ENCODE assay signal across 13 cellular contexts in genomic region chr12:68904351-68904982, GRCh38. TPM values are rescaled to one million over a fixed set of nuclear protein-coding genes. Genes with fewer than 3 reads are reported as not detected.
A peak's percentile ranks its signal among the peaks of the same experiment; 100 is the strongest.
DNase-seq lines count a peak whose midpoint lies in the region; ATAC-seq and TF ChIP-seq lines count a peak whose summit lies in the region.
"Had no signal": no experiment of that assay in that cellular context is flagged by ENCODE, and none has a peak within 500 bp of the region (broad histone marks: within the 10 kb centered on the region; RNA-seq: fewer than 3 reads in every experiment).

No MANE protein-coding gene starts in this region.

- H3K4me1 Mint-ChIP-seq in MCF 10A (ENCODE audit: insufficient read depth, unreplicated experiment): peaks cover 4% of the 10 kb centered on the region

- H3K4me1 ChIP-seq in breast epithelium (no peaks in the 10 kb centered on the region), mammary epithelial cell (ENCODE audit: insufficient read depth, low read length) (no peaks in the 10 kb centered on the region), subcutaneous abdominal adipose tissue (ENCODE audit: control insufficient read depth in 5 of 5, insufficient read depth in 5 of 5, low read length in 5 of 5) (peaks cover 0 to 5% (median under 1%) of the 10 kb centered on the region in 5 donors)
- H3K4me1 ChIP-seq: parathyroid adenoma had no signal

- H3K27ac ChIP-seq in breast epithelium (no peak overlapping the region), mammary epithelial cell (ENCODE audit: insufficient read depth, low read depth, low read length) (no peak overlapping the region), subcutaneous abdominal adipose tissue (ENCODE audit: low read depth, low read length) (peak overlapping the region; percentile 7)
- H3K27ac ChIP-seq: parathyroid adenoma had no signal

- 96% methylated on average over 4 of the region's 5 CpGs for WGBS in mammary epithelial cell (ENCODE audit: low coverage, missing lambda C conversion rate)

- intact Hi-C loops in MCF 10A (cut with micrococcal nuclease) (no loop called here), breast epithelium (cut with DNase I; ENCODE audit: low total_unique reads) (no loop called here), mammary epithelial cell (cut with micrococcal nuclease) (no loop called here)

- in situ Hi-C loops in mammary epithelial cell (cut with MboI; ENCODE audit: low sequenced_read_pairs in 2 of 2): loop anchor here in 1 of 2 donors (10.0 kb wide), 1 partner anchor 170 kb away; no protein-coding TSS in a partner anchor

- no peaks in the 10 kb centered on the region for H3K79me2 ChIP-seq in mammary epithelial cell (ENCODE audit: insufficient read depth, low read length)
- H3K79me2 ChIP-seq: parathyroid adenoma had no signal

- TF ChIP-seq CTCF in MCF 10A (IDR thresholded peaks at IDR 0.05; ENCODE audit: unreplicated experiment) (no peak), breast epithelium (IDR thresholded peaks at IDR 0.05) (no peak), mammary epithelial cell (conservative IDR thresholded peaks at IDR 0.05 in 1 of 2, IDR thresholded peaks at IDR 0.05 in 1 of 2; ENCODE audit: extremely low read depth in 1 of 2, insufficient read depth in 1 of 2, low read depth in 1 of 2, low read length in 2 of 2) (no peak)

- DNase-seq in MCF 10A (ENCODE audit: unreplicated experiment) (peak; percentile 15), breast epithelium (ENCODE audit: low spot score in 2 of 2) (no peak), mammary epithelial cell (peak; percentile 16), 8988T (no peak)
- DNase-seq: central memory CD4-positive, alpha-beta T cell; midbrain; NCI-H2029 had no signal

- CTCF ChIA-PET in MCF 10A (lab: Yijun Ruan, JAX): interaction anchor here (0.8 kb wide), 1 partner anchor 330 kb away, joined by 3 read pairs; no protein-coding TSS in a partner anchor
- CTCF ChIA-PET in mammary epithelial cell (lab: Charles Lee; ENCODE audit: low non-redundant PET): no interaction called here

- H3K36me3 ChIP-seq in breast epithelium: no peaks in the 10 kb centered on the region
- no peaks in the 10 kb centered on the region for H3K36me3 ChIP-seq in mammary epithelial cell (ENCODE audit: insufficient read depth, low read length)
- peaks cover 0 to 9% (median 6%) of the 10 kb centered on the region in 5 donors for H3K36me3 ChIP-seq in subcutaneous abdominal adipose tissue (ENCODE audit: control insufficient read depth in 5 of 5, insufficient read depth in 5 of 5, low read length in 5 of 5)

- H3K9ac ChIP-seq in mammary epithelial cell (ENCODE audit: insufficient read depth, low read length) (no peak overlapping the region), subcutaneous abdominal adipose tissue (ENCODE audit: low read length in 5 of 5) (no peak overlapping the region)
- H3K9ac ChIP-seq: parathyroid adenoma had no signal

- no peak overlapping the region for H3K4me3 Mint-ChIP-seq in MCF 10A (ENCODE audit: unreplicated experiment)

- H3K27me3 ChIP-seq in breast epithelium (no peaks in the 10 kb centered on the region), mammary epithelial cell (ENCODE audit: insufficient read depth, low read length) (no peaks in the 10 kb centered on the region), subcutaneous abdominal adipose tissue (ENCODE audit: control insufficient read depth in 5 of 5, insufficient read depth in 4 of 5, low read length in 5 of 5) (no peaks in the 10 kb centered on the region)

- no peaks in the 10 kb centered on the region for H3K9me3 Mint-ChIP-seq in MCF 10A (ENCODE audit: unreplicated experiment)
- H3K9me3 Mint-ChIP-seq: activated T-helper 2 cell treated with anti-CD3 and anti-CD28 coated beads, Interferon-gamma antibody, Interleukin-2, Interleukin-4, amounts not matched to agents 10 μg/mL and 5 μg/mL and 100 μg/mL, durations not matched to agents 14 hours and 24 hours and 36 hours had no signal

- H4K20me1 ChIP-seq in mammary epithelial cell (ENCODE audit: insufficient read depth, low read length): no peaks in the 10 kb centered on the region

- no peaks in the 10 kb centered on the region for H3K36me3 Mint-ChIP-seq in MCF 10A (ENCODE audit: insufficient read depth, unreplicated experiment)

- H3K9me3 ChIP-seq in breast epithelium (no peaks in the 10 kb centered on the region), mammary epithelial cell (replicated peaks; ENCODE audit: insufficient read depth, low read length) (no peaks in the 10 kb centered on the region), subcutaneous abdominal adipose tissue (ENCODE audit: control insufficient read depth in 5 of 5, low read length in 5 of 5) (no peaks in the 10 kb centered on the region)

- H3K4me3 ChIP-seq in breast epithelium: no peak overlapping the region
- H3K4me3 ChIP-seq in mammary epithelial cell (replicated peaks in 1 of 3; ENCODE audit: insufficient read depth in 1 of 3, low read depth in 2 of 3, low read length in 3 of 3): no peak overlapping the region
- H3K4me3 ChIP-seq in subcutaneous abdominal adipose tissue (ENCODE audit: low read depth in 1 of 5, low read length in 5 of 5): no peak overlapping the region

- POLR2A ChIA-PET in MCF 10A (lab: Yijun Ruan, JAX): no interaction called here

- dilution Hi-C loops in mammary epithelial cell (cut with HindIII; ENCODE audit: low sequenced_read_pairs): no loop called here

- no peak overlapping the region for H3K27ac Mint-ChIP-seq in MCF 10A (ENCODE audit: low read depth, unreplicated experiment)
- H3K27ac Mint-ChIP-seq: activated T-helper 2 cell treated with anti-CD3 and anti-CD28 coated beads, Interferon-gamma antibody, Interleukin-2, Interleukin-4, amounts not matched to agents 10 μg/mL and 5 μg/mL and 100 μg/mL, durations not matched to agents 14 hours and 24 hours and 36 hours had no signal

- TF ChIP-seq POLR2A in breast epithelium (IDR thresholded peaks at IDR 0.05): no peak

- no peak overlapping the region for H3K4me2 ChIP-seq in mammary epithelial cell (ENCODE audit: insufficient read depth, low read depth, low read length)

- H3K27me3 Mint-ChIP-seq in MCF 10A (ENCODE audit: insufficient read depth, unreplicated experiment): no peaks in the 10 kb centered on the region

- no TSS peak for BruUV-seq in MCF 10A (replicated peaks; lab: Mats Ljungman, UMichigan)
- BruUV-seq in mammary epithelial cell (replicated peaks; lab: Mats Ljungman, UMichigan): no TSS peak

- no peak overlapping the region for H2AFZ ChIP-seq in mammary epithelial cell (ENCODE audit: low read depth, low read length)
- H2AFZ ChIP-seq: parathyroid adenoma had no signal

- peak; percentile 56 for ATAC-seq in HG03175 (IDR thresholded peaks at IDR 0.05; ENCODE audit: unreplicated experiment)
- ATAC-seq in HG03280 (IDR thresholded peaks at IDR 0.05; ENCODE audit: unreplicated experiment): no peak
- ATAC-seq in HG03025 (IDR thresholded peaks at IDR 0.05; ENCODE audit: low FRiP score, unreplicated experiment): no peak

RNA-seq across cellular contexts. Expression of gene CPM, which starts 28.5 kb away (rescaled TPM):
- total RNA-seq in MCF 10A (2022): 0.89 and 1.7 TPM in 2 replicates
- total RNA-seq in breast epithelium: 1,000 to 10,000 TPM in 1 of 3 donors, 10 to 100 TPM in 2; 63.4 to 1,281 (median 78.3) TPM
- total RNA-seq in mammary epithelial cell: 1 to 10 TPM in 1 of 2 donors, under 1 TPM in 1; 0.50 to 1.2 TPM
- 0.73 TPM for polyA plus RNA-seq in mammary epithelial cell
- not detected for polyA minus RNA-seq in mammary epithelial cell

Comparison
In these comparisons a context has a peak if more than half of its experiments do, and no peak if none do; other contexts are left out.
1. DNase-seq: peak in MCF 10A (single experiment) and mammary epithelial cell (single experiment); none in breast epithelium (0 of 2) and 8988T (single experiment).
2. RNA of gene CPM, which starts 28.5 kb away (total RNA-seq): 63.4 to 1,281 TPM in breast epithelium; 0.50 to 1.2 TPM in mammary epithelial cell and 0.89 to 1.7 TPM in MCF 10A; every median in the first group is over 10 times any median in the second.